ENCODE assay signal across 1 cellular context in genomic region chr2:47486858-47487497, GRCh38.
TF ChIP-seq lines count a peak whose summit lies in the region.

No MANE protein-coding gene starts in this region.

TF ChIP-seq in K562, 482 proteins besides CTCF, POLR2A, EP300 and RAD21 (continued from another document and continues in another):
- TF ChIP-seq RBBP5 (IDR thresholded peaks at IDR 0.05; ENCODE audit: borderline replicate concordance, insufficient read depth, low read length, poor library complexity, severe bottlenecking) (no peak), MAZ (CRISPR knock-in tag; conservative IDR thresholded peaks at IDR 0.05 in 1 of 2, IDR thresholded peaks at IDR 0.05 in 1 of 2) (peak in 1 of 2 experiments; percentile 41; a peak in 1 of 4 replicates), HEY1 (CRISPR knock-in tag; IDR thresholded peaks at IDR 0.05; ENCODE audit: borderline replicate concordance) (no peak), AFF1 (IDR thresholded peaks at IDR 0.05; ENCODE audit: low read depth in 1 of 2, partially characterized antibody in 2 of 2) (peak in 1 of 2 experiments; percentile 34), ASH1L (IDR thresholded peaks at IDR 0.05; ENCODE audit: borderline replicate concordance, low read depth, partially characterized antibody) (no peak), CEBPG (CRISPR knock-in tag; IDR thresholded peaks at IDR 0.05) (peak; percentile 49; the same call in 1 of the 2 replicates), CEBPG (tag; conservative IDR thresholded peaks at IDR 0.05 in 1 of 2, IDR thresholded peaks at IDR 0.05 in 1 of 2) (peak in 1 of 2 experiments; percentile 52; a peak in 1 of 4 replicates), ZNF263 (CRISPR knock-in tag; IDR thresholded peaks at IDR 0.05; ENCODE audit: borderline replicate concordance) (no peak), ZNF511 (CRISPR knock-in tag; IDR thresholded peaks at IDR 0.05) (no peak), CSDE1 (IDR thresholded peaks at IDR 0.05) (no peak), POLR3A (IDR thresholded peaks at IDR 0.05; ENCODE audit: borderline replicate concordance, extremely low read depth, insufficient read depth, insufficient read length) (no peak), BRD9 (IDR thresholded peaks at IDR 0.05; ENCODE audit: low read depth, partially characterized antibody) (no peak), ATF7 (IDR thresholded peaks at IDR 0.05) (0 out of 2 replicates have a peak, but pooled peaks have one; percentile 26), TFAP4 (CRISPR knock-in tag; IDR thresholded peaks at IDR 0.05; ENCODE audit: borderline replicate concordance) (no peak), ETV5 (CRISPR knock-in tag; IDR thresholded peaks at IDR 0.05; ENCODE audit: low read depth) (no peak), SRSF3 (IDR thresholded peaks at IDR 0.05; ENCODE audit: insufficient read depth, low read length) (no peak), ZMIZ1 (IDR thresholded peaks at IDR 0.05; ENCODE audit: low read depth in 2 of 2, low read length in 2 of 2) (no peak), FOXA1 (IDR thresholded peaks at IDR 0.05; ENCODE audit: borderline replicate concordance) (no peak), TCF3 (CRISPR knock-in tag; IDR thresholded peaks at IDR 0.05) (peak; percentile 45), DPF2 (IDR thresholded peaks at IDR 0.05) (peak; percentile 57; the same call in 1 of the 2 replicates), MAFG (tag; conservative IDR thresholded peaks at IDR 0.05) (no peak), SRF (CRISPR knock-in tag; IDR thresholded peaks at IDR 0.05) (no peak; a peak in 1 of 4 replicates), THRAP3 (IDR thresholded peaks at IDR 0.05; ENCODE audit: borderline replicate concordance) (no peak), SMARCE1 (IDR thresholded peaks at IDR 0.05) (peak; percentile 67; the same call in 1 of the 2 replicates), ZNF197 (CRISPR knock-in tag; IDR thresholded peaks at IDR 0.05; ENCODE audit: low read depth) (no peak), DACH1 (IDR thresholded peaks at IDR 0.05; ENCODE audit: partially characterized antibody) (no peak), ZNF134 (CRISPR knock-in tag; conservative IDR thresholded peaks at IDR 0.05) (no peak), IFI16 (CRISPR knock-in tag; IDR thresholded peaks at IDR 0.05) (no peak), CREB5 (CRISPR knock-in tag; IDR thresholded peaks at IDR 0.05) (no peak), SAP30 (IDR thresholded peaks at IDR 0.05; ENCODE audit: borderline replicate concordance, insufficient read depth, low read depth, low read length, poor library complexity, severe bottlenecking) (no peak), ZNF133 (CRISPR knock-in tag; IDR thresholded peaks at IDR 0.05) (no peak), FOXJ2 (tag; IDR thresholded peaks at IDR 0.05) (no peak), NR2C2 (CRISPR knock-in tag; IDR thresholded peaks at IDR 0.05) (no peak), NR2C2 (tag; IDR thresholded peaks at IDR 0.05) (peak; percentile 54), TARDBP (IDR thresholded peaks at IDR 0.05) (no peak), L3MBTL2 (IDR thresholded peaks at IDR 0.05) (peak; percentile 68), HDAC3 (IDR thresholded peaks at IDR 0.05; ENCODE audit: borderline replicate concordance, partially characterized antibody) (no peak), ZBTB12 (CRISPR knock-in tag; IDR thresholded peaks at IDR 0.05) (no peak), NR1H2 (CRISPR knock-in tag; IDR thresholded peaks at IDR 0.05) (no peak), PURB (CRISPR knock-in tag; IDR thresholded peaks at IDR 0.05; ENCODE audit: low read depth) (no peak), NCOA2 (IDR thresholded peaks at IDR 0.05; ENCODE audit: partially characterized antibody in 2 of 2) (no peak), ZNF316 (IDR thresholded peaks at IDR 0.05) (no peak), ZC3H8 (IDR thresholded peaks at IDR 0.05) (no peak)
- TF ChIP-seq, protein P1, sequence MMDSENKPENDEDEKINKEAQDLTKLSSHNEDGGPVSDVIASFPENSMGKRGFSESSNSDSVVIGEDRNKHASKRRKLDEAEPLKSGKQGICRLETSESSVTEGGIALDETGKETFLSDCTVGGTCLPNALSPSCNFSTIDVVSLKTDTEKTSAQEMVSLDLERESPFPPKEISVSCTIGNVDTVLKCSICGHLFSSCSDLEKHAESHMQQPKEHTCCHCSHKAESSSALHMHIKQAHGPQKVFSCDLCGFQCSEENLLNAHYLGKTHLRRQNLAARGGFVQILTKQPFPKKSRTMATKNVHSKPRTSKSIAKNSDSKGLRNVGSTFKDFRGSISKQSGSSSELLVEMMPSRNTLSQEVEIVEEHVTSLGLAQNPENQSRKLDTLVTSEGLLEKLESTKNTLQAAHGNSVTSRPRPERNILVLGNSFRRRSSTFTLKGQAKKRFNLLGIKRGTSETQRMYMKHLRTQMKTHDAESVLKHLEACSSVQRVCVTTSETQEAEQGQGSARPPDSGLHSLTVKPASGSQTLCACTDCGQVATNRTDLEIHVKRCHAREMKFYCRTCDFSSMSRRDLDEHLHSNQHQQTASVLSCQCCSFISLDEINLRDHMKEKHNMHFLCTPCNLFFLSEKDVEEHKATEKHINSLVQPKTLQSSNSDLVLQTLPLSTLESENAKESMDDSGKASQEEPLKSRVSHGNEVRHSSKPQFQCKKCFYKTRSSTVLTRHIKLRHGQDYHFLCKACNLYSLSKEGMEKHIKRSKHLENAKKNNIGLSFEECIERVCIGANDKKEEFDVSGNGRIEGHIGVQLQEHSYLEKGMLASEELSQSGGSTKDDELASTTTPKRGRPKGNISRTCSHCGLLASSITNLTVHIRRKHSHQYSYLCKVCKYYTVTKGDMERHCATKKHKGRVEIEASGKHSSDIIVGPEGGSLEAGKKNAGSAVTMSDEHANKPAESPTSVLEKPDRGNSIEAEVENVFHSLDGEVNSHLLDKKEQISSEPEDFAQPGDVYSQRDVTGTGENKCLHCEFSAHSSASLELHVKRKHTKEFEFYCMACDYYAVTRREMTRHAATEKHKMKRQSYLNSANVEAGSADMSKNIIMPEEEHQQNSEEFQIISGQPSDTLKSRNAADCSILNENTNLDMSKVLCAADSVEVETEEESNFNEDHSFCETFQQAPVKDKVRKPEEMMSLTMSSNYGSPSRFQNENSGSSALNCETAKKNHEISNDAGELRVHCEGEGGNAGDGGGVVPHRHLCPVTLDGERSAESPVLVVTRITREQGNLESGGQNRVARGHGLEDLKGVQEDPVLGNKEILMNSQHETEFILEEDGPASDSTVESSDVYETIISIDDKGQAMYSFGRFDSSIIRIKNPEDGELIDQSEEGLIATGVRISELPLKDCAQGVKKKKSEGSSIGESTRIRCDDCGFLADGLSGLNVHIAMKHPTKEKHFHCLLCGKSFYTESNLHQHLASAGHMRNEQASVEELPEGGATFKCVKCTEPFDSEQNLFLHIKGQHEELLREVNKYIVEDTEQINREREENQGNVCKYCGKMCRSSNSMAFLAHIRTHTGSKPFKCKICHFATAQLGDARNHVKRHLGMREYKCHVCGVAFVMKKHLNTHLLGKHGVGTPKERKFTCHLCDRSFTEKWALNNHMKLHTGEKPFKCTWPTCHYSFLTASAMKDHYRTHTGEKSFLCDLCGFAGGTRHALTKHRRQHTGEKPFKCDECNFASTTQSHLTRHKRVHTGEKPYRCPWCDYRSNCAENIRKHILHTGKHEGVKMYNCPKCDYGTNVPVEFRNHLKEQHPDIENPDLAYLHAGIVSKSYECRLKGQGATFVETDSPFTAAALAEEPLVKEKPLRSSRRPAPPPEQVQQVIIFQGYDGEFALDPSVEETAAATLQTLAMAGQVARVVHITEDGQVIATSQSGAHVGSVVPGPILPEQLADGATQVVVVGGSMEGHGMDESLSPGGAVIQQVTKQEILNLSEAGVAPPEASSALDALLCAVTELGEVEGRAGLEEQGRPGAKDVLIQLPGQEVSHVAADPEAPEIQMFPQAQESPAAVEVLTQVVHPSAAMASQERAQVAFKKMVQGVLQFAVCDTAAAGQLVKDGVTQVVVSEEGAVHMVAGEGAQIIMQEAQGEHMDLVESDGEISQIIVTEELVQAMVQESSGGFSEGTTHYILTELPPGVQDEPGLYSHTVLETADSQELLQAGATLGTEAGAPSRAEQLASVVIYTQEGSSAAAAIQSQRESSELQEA (IDR thresholded peaks at IDR 0.05; ENCODE audit: low read depth), result no peak
- TF ChIP-seq, protein P2, sequence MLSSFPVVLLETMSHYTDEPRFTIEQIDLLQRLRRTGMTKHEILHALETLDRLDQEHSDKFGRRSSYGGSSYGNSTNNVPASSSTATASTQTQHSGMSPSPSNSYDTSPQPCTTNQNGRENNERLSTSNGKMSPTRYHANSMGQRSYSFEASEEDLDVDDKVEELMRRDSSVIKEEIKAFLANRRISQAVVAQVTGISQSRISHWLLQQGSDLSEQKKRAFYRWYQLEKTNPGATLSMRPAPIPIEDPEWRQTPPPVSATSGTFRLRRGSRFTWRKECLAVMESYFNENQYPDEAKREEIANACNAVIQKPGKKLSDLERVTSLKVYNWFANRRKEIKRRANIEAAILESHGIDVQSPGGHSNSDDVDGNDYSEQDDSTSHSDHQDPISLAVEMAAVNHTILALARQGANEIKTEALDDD (IDR thresholded peaks at IDR 0.05), result peak; percentile 54
